ENCODE assay signal across 8 cellular contexts in genomic region chr21:29077651-29078090, GRCh38. TPM values are rescaled to one million over a fixed set of nuclear protein-coding genes. Genes with fewer than 3 reads are reported as not detected.
DNase-seq lines count a peak whose midpoint lies in the region; ATAC-seq and TF ChIP-seq lines count a peak whose summit lies in the region.

No MANE protein-coding gene starts in this region.

- peak overlapping the region; percentile 70 for H3K27ac ChIP-seq in A673 (ENCODE audit: low read depth, low read length, poor library complexity, severe bottlenecking)

- no peaks in the 10 kb centered on the region for H3K36me3 Mint-ChIP-seq in T-cell

- intact Hi-C loops in A673 (cut with micrococcal nuclease; ENCODE audit: unreplicated experiment) = no loop called here

- H3K4me3 ChIP-seq in A673 (ENCODE audit: low read depth, low read length, poor library complexity, severe bottlenecking) = peak overlapping the region; percentile 34
- peak overlapping the region; percentile 46 for H3K4me3 ChIP-seq in epithelial cell of proximal tubule (ENCODE audit: low read depth, low read length)
- peak overlapping the region; percentile 62 for H3K4me3 ChIP-seq in skeletal muscle satellite cell (ENCODE audit: low read length)

- no peak for ATAC-seq in T-cell (replicated peaks in 1 of 4)
- no peak for ATAC-seq in HG03135 (IDR thresholded peaks at IDR 0.05; ENCODE audit: unreplicated experiment)

- peaks cover 54 to 80% (median 72%) of the 10 kb centered on the region in 3 donors for H3K4me1 Mint-ChIP-seq in T-cell

- no TSS peak for BruUV-seq in A673 (replicated peaks; lab: Mats Ljungman, UMichigan)

- H3K27me3 ChIP-seq in A673 (replicated peaks; ENCODE audit: insufficient read depth, low read depth, low read length, poor library complexity) (no peaks in the 10 kb centered on the region), skeletal muscle satellite cell (ENCODE audit: control insufficient read depth, insufficient read depth, low read length) (no peaks in the 10 kb centered on the region)

- CTCF ChIA-PET in A673 (lab: Charles Lee) (interaction anchor here (1.2 kb wide), 1 partner anchor 299 kb away, joined by 4 read pairs; no protein-coding TSS in a partner anchor), T-cell (lab: Charles Lee) (no interaction called here)

- peaks cover 14% of the 10 kb centered on the region for H3K4me1 ChIP-seq in A673 (ENCODE audit: insufficient read depth, low read length, poor library complexity, severe bottlenecking)
- peaks cover 4% of the 10 kb centered on the region for H3K4me1 ChIP-seq in skeletal muscle satellite cell (ENCODE audit: control insufficient read depth, insufficient read depth, low read length)

- POLR2A ChIA-PET in A673 (lab: Charles Lee; ENCODE audit: low non-redundant PET) (no interaction called here), T-cell (lab: Charles Lee) (no interaction called here)

- TF ChIP-seq CTCF in A673 (conservative IDR thresholded peaks at IDR 0.05; ENCODE audit: low read depth, low read length) = no peak
- TF ChIP-seq CTCF in GM20000 (IDR thresholded peaks at IDR 0.05; ENCODE audit: extremely low read depth, missing control alignments) = no peak
- TF ChIP-seq CTCF in epithelial cell of proximal tubule (conservative IDR thresholded peaks at IDR 0.05; ENCODE audit: low read depth, low read length) = no peak

- peak; percentile 58 for DNase-seq in A673 (ENCODE audit: low spot score)
- peak; percentile 47 for DNase-seq in GM20000 (ENCODE audit: low spot score)
- DNase-seq in T-cell = peak in 2 of 34 experiments; percentile 12 to 24
- DNase-seq in epithelial cell of proximal tubule (ENCODE audit: low read depth) = no peak
- DNase-seq in Ammon's horn (ENCODE audit: low spot score) = no peak
- no peak for DNase-seq in iPS-NIHi11 (ENCODE audit: low spot score)

- H3K9me3 Mint-ChIP-seq in T-cell = no peaks in the 10 kb centered on the region

- H3K36me3 ChIP-seq in A673 (ENCODE audit: insufficient read depth, low read length, poor library complexity, severe bottlenecking) (no peaks in the 10 kb centered on the region), skeletal muscle satellite cell (ENCODE audit: insufficient read depth, low read length) (no peaks in the 10 kb centered on the region)

- H3K9me3 ChIP-seq in A673 (ENCODE audit: low read depth, low read length, poor library complexity, severe bottlenecking) = no peaks in the 10 kb centered on the region
- no peaks in the 10 kb centered on the region for H3K9me3 ChIP-seq in skeletal muscle satellite cell (replicated peaks; ENCODE audit: low read length)

- peak overlapping the region; percentile 69 for H3K4me2 ChIP-seq in skeletal muscle satellite cell (ENCODE audit: low read length)

- H3K4me3 Mint-ChIP-seq in T-cell = peak overlapping the region; percentile 83 to 90 (median 83)

- no peaks in the 10 kb centered on the region for H3K27me3 Mint-ChIP-seq in T-cell

- peak overlapping the region; percentile 75 for H3K9ac ChIP-seq in skeletal muscle satellite cell (ENCODE audit: low read depth, low read length)

- peak overlapping the region; percentile 95 to 96 for H3K27ac Mint-ChIP-seq in T-cell

RNA-seq across cellular contexts. Expression of gene CCT8, which starts 4.2 kb away (rescaled TPM):
- total RNA-seq in A673 (2021) = 397 and 415 TPM in 2 replicates
- 100 to 1,000 TPM; 103 to 131 (median 115) TPM for total RNA-seq in T-cell
- 282 and 394 TPM in 2 replicates for total RNA-seq in epithelial cell of proximal tubule
- total RNA-seq in skeletal muscle satellite cell (2012; rRNA removed) = 259 and 323 TPM in 2 replicates

RNA-seq across cellular contexts. Expression of gene MAP3K7CL, which starts 52.8 kb away (rescaled TPM):
- total RNA-seq in A673 (2021) = 2.2 and 3.1 TPM in 2 replicates
- total RNA-seq in T-cell = 1 to 10 TPM; 4.8 to 9.1 (median 7.4) TPM
- total RNA-seq in epithelial cell of proximal tubule = 0.92 and 4.6 TPM in 2 replicates
- 9.1 and 14.2 TPM in 2 replicates for total RNA-seq in skeletal muscle satellite cell (2012; rRNA removed)

RNA-seq across cellular contexts. Expression of gene USP16, which starts 53.2 kb away (rescaled TPM):
- total RNA-seq in A673 (2021) (40.6 and 41.6 TPM in 2 replicates), T-cell (10 to 100 TPM; 41.8 to 68.7 (median 45.4) TPM), epithelial cell of proximal tubule (20.7 and 30.5 TPM in 2 replicates)
- total RNA-seq in skeletal muscle satellite cell (2012; rRNA removed) = 31.2 and 32.7 TPM in 2 replicates

RNA-seq across cellular contexts. Expression of gene RWDD2B, which starts 58.5 kb away (rescaled TPM):
- total RNA-seq in A673 (2021) = 29.0 and 30.0 TPM in 2 replicates
- 1 to 10 TPM; 4.2 to 7.4 (median 6.2) TPM for total RNA-seq in T-cell
- 4.4 and 9.8 TPM in 2 replicates for total RNA-seq in epithelial cell of proximal tubule
- total RNA-seq in skeletal muscle satellite cell (2012; rRNA removed) = 18.1 and 22.3 TPM in 2 replicates

Comparison
In these comparisons a context has a peak if more than half of its experiments do, and no peak if none do; other contexts are left out.
1. DNase-seq: peak in A673 (single experiment) and GM20000 (single experiment); none in epithelial cell of proximal tubule (single experiment), Ammon's horn (single experiment) and iPS-NIHi11 (single experiment).
2. Peak in every context shown above with its lines, with median percentiles within 50 percentile points of each other: H3K4me3 ChIP-seq.